ENCODE assay signal across 27 cellular contexts in the genomic region with DNA sequence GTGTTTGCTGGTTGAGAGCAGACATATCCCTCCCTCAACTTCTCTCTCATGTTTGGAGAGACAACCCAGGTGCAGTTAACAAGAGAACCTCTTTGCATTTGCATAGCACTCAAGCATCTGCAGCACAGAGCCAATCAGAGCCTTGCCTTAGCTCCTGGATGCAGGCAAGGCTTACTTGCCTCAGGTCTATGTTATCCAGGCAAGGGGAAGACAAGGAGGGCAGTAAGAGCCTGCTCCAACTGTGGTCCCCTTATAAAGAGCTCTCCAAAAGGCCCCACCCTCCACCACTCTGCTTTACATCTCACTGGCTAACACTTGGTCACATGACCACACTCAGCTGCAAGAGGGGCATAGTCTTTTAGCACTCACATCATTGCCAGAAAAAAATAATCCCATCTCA.
"Had no signal": no experiment of that assay in that cellular context is flagged by ENCODE, and none has a peak within 500 bp of the region (broad histone marks: within the 10 kb centered on the region; RNA-seq: fewer than 3 reads in every experiment).

No MANE protein-coding gene starts in this region.

- ATAC-seq: effector memory CD8-positive, alpha-beta T cell; esophagus mucosa; foreskin keratinocyte; gastroesophageal sphincter; heart left ventricle; left cardiac atrium; left lung; left ventricle myocardium superior; lower lobe of right lung; mucosa of descending colon; naive thymus-derived CD8-positive, alpha-beta T cell had no signal

- H3K4me3 Mint-ChIP-seq: dendritic cell treated with granulocyte-macrophage colony-stimulating factor and Interleukin-4, amounts not matched to agents 40 ng/mL and 50 ng/mL, for 4 days; effector memory CD8-positive, alpha-beta T cell; endodermal cell; immature natural killer cell; mesothelial cell of epicardium; naive B cell; naive thymus-derived CD8-positive, alpha-beta T cell had no signal

- H3K79me2 ChIP-seq: hepatocyte had no signal

- H3K4me1 ChIP-seq: colonic mucosa, foreskin keratinocyte, gastroesophageal sphincter, heart left ventricle, left lung, lower lobe of right lung had no signal

- H2AFZ ChIP-seq: hepatocyte had no signal

- H3K4me3 ChIP-seq: colonic mucosa, gastroesophageal sphincter, heart left ventricle, hepatocyte, left lung, lower lobe of right lung, mucosa of descending colon had no signal

- FAIRE-seq: endometrium, frontal cortex, keratinocyte had no signal

- H3K9me3 Mint-ChIP-seq: dendritic cell treated with granulocyte-macrophage colony-stimulating factor and Interleukin-4, amounts not matched to agents 40 ng/mL and 50 ng/mL, for 4 days had no signal

- H3K27ac ChIP-seq: colonic mucosa, epithelial cell of prostate, foreskin keratinocyte, gastroesophageal sphincter, heart left ventricle, hepatocyte, left lung, lower lobe of right lung had no signal

- H3K4me1 Mint-ChIP-seq: immature natural killer cell; mesothelial cell of epicardium; naive B cell; naive thymus-derived CD8-positive, alpha-beta T cell had no signal

- H3K27me3 Mint-ChIP-seq: dendritic cell treated with granulocyte-macrophage colony-stimulating factor and Interleukin-4, amounts not matched to agents 40 ng/mL and 50 ng/mL, for 4 days; effector memory CD8-positive, alpha-beta T cell; naive B cell had no signal

- H3K36me3 Mint-ChIP-seq: immature natural killer cell; mesothelial cell of epicardium; naive B cell; naive thymus-derived CD8-positive, alpha-beta T cell had no signal

- DNase-seq: colonic mucosa; cortex of kidney; effector CD8-positive, alpha-beta T cell; effector memory CD8-positive, alpha-beta T cell; endodermal cell; erythroblast; foreskin keratinocyte; heart left ventricle; hypothalamus; immature natural killer cell; left cardiac atrium; left lung; left ventricle myocardium superior; lower lobe of right lung; mesenchymal stem cell; mucosa of descending colon; naive B cell; naive thymus-derived CD8-positive, alpha-beta T cell had no signal

- H3K4me2 ChIP-seq: hepatocyte had no signal

- H3K27me3 ChIP-seq: colonic mucosa, foreskin keratinocyte, gastroesophageal sphincter, heart left ventricle, hepatocyte, left lung had no signal

- H3K9me3 ChIP-seq: colonic mucosa, gastroesophageal sphincter, heart left ventricle, left lung, lower lobe of right lung, mucosa of descending colon had no signal

- H3K27ac Mint-ChIP-seq: dendritic cell treated with granulocyte-macrophage colony-stimulating factor and Interleukin-4, amounts not matched to agents 40 ng/mL and 50 ng/mL, for 4 days; effector memory CD8-positive, alpha-beta T cell; endodermal cell; immature natural killer cell; mesothelial cell of epicardium; naive B cell; naive thymus-derived CD8-positive, alpha-beta T cell had no signal

- H3K36me3 ChIP-seq: colonic mucosa, gastroesophageal sphincter, heart left ventricle, left lung, lower lobe of right lung had no signal
